In genomic region chr2:23445450-23445868, GRCh38 we compare ENCODE assay signal across 12 cellular contexts.
DNase-seq lines count a peak whose midpoint lies in the region; ATAC-seq and TF ChIP-seq lines count a peak whose summit lies in the region.
"Had no signal": no experiment of that assay in that cellular context is flagged by ENCODE, and none has a peak within 500 bp of the region (broad histone marks: within the 10 kb centered on the region; RNA-seq: fewer than 3 reads in every experiment).

No MANE protein-coding gene starts in this region.

- 94 to 100% methylated on average over 2 to 4 of the region's 4 CpGs for WGBS in endodermal cell (ENCODE audit: insufficient coverage in 1 of 2, insufficient read length in 1 of 2), 2 experiments

- H3K79me2 ChIP-seq in PC-3 (ENCODE audit: low read length): no peaks in the 10 kb centered on the region

- H3K27ac ChIP-seq in PC-3 (ENCODE audit: low read length) (no peak overlapping the region), ascending aorta (no peak overlapping the region), endodermal cell (ENCODE audit: low read depth, low read length) (no peak overlapping the region)

- H3K36me3 ChIP-seq in PC-3 (ENCODE audit: low read depth, low read length): no peaks in the 10 kb centered on the region
- H3K36me3 ChIP-seq in ascending aorta: no peaks in the 10 kb centered on the region
- H3K36me3 ChIP-seq in endodermal cell (ENCODE audit: control insufficient read depth, insufficient read depth, low read length): no peaks in the 10 kb centered on the region

- no peaks in the 10 kb centered on the region for H3K36me3 Mint-ChIP-seq in endodermal cell (ENCODE audit: low read depth)

- TF ChIP-seq CTCF in PC-3 (conservative IDR thresholded peaks at IDR 0.05; ENCODE audit: low read depth, low read length) (no peak), ascending aorta (IDR thresholded peaks at IDR 0.05) (no peak), endodermal cell (conservative IDR thresholded peaks at IDR 0.05) (no peak)

- peaks cover 2% of the 10 kb centered on the region for H3K27me3 Mint-ChIP-seq in endodermal cell (ENCODE audit: insufficient read depth)

- H3K4me1 ChIP-seq in PC-3 (ENCODE audit: insufficient read depth, low read length): peaks cover 11% of the 10 kb centered on the region; the same call in 1 of the 2 replicates
- H3K4me1 ChIP-seq in ascending aorta: no peaks in the 10 kb centered on the region
- no peaks in the 10 kb centered on the region for H3K4me1 ChIP-seq in endodermal cell (ENCODE audit: control insufficient read depth, insufficient read depth, low read length)

- intact Hi-C loops in PC-3 (cut with micrococcal nuclease): loop anchor here (2.0 kb wide), 1 partner anchor 15 kb away; no protein-coding TSS in a partner anchor
- intact Hi-C loops in ascending aorta (cut with DNase I): no loop called here

- H3K9me2 ChIP-seq in PC-3 (replicated peaks; ENCODE audit: low read length): no peaks in the 10 kb centered on the region

- POLR2A ChIA-PET in PC-3 (lab: Charles Lee; ENCODE audit: unreplicated experiment): no interaction called here

- peak; percentile 77 for DNase-seq in EH (ENCODE audit: low read depth)
- peak; percentile 89 for DNase-seq in PC-3
- DNase-seq in fibroblast of the conjunctiva (ENCODE audit: low read depth): peak; percentile 56
- no peak for DNase-seq in ascending aorta (ENCODE audit: low spot score in 2 of 2)
- DNase-seq in endodermal cell: no peak
- no peak for DNase-seq in T1000 (lab: John Stamatoyannopoulos, UW)
- DNase-seq in DMS153 (lab: John Stamatoyannopoulos, UW): no peak
- DNase-seq: DMS79, left colon, T-helper 1 cell had no signal

- H3K4me3 Mint-ChIP-seq in endodermal cell: no peak overlapping the region

- ATAC-seq in GM21619 (IDR thresholded peaks at IDR 0.05; ENCODE audit: unreplicated experiment): peak; percentile 46
- peak; percentile 90 for ATAC-seq in PC-3
- ATAC-seq: left colon had no signal

- H3K9me3 ChIP-seq in PC-3 (ENCODE audit: low read length): 0 out of 2 replicates have a peak, but pooled peaks cover 4% of the 10 kb centered on the region
- H3K9me3 ChIP-seq in ascending aorta: peaks cover 5 to 17% of the 10 kb centered on the region in 2 donors
- H3K9me3 ChIP-seq in endodermal cell (ENCODE audit: control insufficient read depth, low read length): peaks cover 7% of the 10 kb centered on the region

- peaks cover 16% of the 10 kb centered on the region for H3K9me3 Mint-ChIP-seq in endodermal cell

- H3F3A ChIP-seq in PC-3 (ENCODE audit: low read length, unreplicated experiment): no peaks in the 10 kb centered on the region

- no peaks in the 10 kb centered on the region for H4K20me1 ChIP-seq in PC-3 (ENCODE audit: low read length)

- no peaks in the 10 kb centered on the region for H3K4me1 Mint-ChIP-seq in endodermal cell

- H2AFZ ChIP-seq in PC-3 (ENCODE audit: low read length): no peak overlapping the region

- H3K27ac Mint-ChIP-seq in endodermal cell: no peak overlapping the region
- H3K27ac Mint-ChIP-seq: progenitor cell of endocrine pancreas had no signal

- H3K4me3 ChIP-seq in PC-3 (ENCODE audit: low read length) (no peak overlapping the region), ascending aorta (no peak overlapping the region), endodermal cell (ENCODE audit: low read length) (no peak overlapping the region)

- H3K27me3 ChIP-seq in PC-3 (ENCODE audit: low read length) (no peaks in the 10 kb centered on the region), ascending aorta (no peaks in the 10 kb centered on the region), endodermal cell (ENCODE audit: control insufficient read depth, insufficient read depth, low read length, poor library complexity, severe bottlenecking) (no peaks in the 10 kb centered on the region)

- CTCF ChIA-PET in PC-3 (lab: Charles Lee): no interaction called here

- no peak overlapping the region for H3K4me2 ChIP-seq in PC-3 (ENCODE audit: low read length)

- H3K9ac ChIP-seq in PC-3 (ENCODE audit: low read length) (no peak overlapping the region), endodermal cell (ENCODE audit: extremely low read depth, low read length, poor library complexity, severe bottlenecking) (no peak overlapping the region)

- BruUV-seq in PC-3 (replicated peaks; lab: Mats Ljungman, UMichigan): no TSS peak

Comparison
In these comparisons a context has a peak if more than half of its experiments do, and no peak if none do; other contexts are left out.
1. DNase-seq: peak in EH (single experiment), PC-3 (single experiment) and fibroblast of the conjunctiva (single experiment); none in ascending aorta (0 of 2), endodermal cell (single experiment), T1000 (single experiment) and DMS153 (single experiment).